14 cellular contexts compared by ENCODE assay signal in the genomic region with DNA sequence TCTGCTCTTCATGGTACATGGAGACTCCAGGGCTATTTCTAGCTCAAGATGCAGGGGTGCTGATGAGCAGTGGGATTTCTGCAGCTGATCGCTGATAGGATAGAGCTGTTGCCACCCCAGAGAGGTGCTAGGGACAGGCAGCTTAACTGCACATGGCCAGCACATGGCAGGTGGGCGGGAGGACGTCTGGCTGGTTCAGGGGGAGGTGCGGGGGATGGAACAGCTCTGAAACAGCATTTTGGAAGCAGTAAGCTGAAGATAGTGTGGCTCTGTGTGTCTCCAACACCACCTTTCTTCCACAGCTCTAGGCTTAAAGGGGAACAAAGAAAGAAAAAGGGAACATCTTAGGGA.
DNase-seq lines count a peak whose midpoint lies in the region; ATAC-seq and TF ChIP-seq lines count a peak whose summit lies in the region.
"Had no signal": no experiment of that assay in that cellular context is flagged by ENCODE, and none has a peak within 500 bp of the region (broad histone marks: within the 10 kb centered on the region; RNA-seq: fewer than 3 reads in every experiment).

No MANE protein-coding gene starts in this region.

- no peak for DNase-seq in stimulated activated naive CD8-positive, alpha-beta T cell treated with anti-CD3 and anti-CD28 coated beads, Interleukin-15, Interleukin-2, amounts not matched to agents 100 U/mL and 50 U/mL, for 24 hours
- DNase-seq in WERI-Rb-1 (peak; percentile 58), inferior parietal cortex (ENCODE audit: extremely low spot score) (peak; percentile 70), T-helper 9 cell (no peak), NCI-H1694 (lab: John Stamatoyannopoulos, UW) (no peak)
- DNase-seq: mucosa of descending colon, PC-3, T-cell had no signal

- H3K27me3 ChIP-seq in WERI-Rb-1 (ENCODE audit: insufficient read depth, low read depth, severe bottlenecking), result no peaks in the 10 kb centered on the region

- peaks cover 8% of the 10 kb centered on the region for H3K27me3 Mint-ChIP-seq in stimulated activated naive CD8-positive, alpha-beta T cell treated with anti-CD3 and anti-CD28 coated beads, Interleukin-15, Interleukin-2, amounts not matched to agents 100 ng/mL and 50 ng/mL, for 24 hours

- no peak overlapping the region for H3K4me3 Mint-ChIP-seq in stimulated activated naive CD8-positive, alpha-beta T cell treated with anti-CD3 and anti-CD28 coated beads, Interleukin-15, Interleukin-2, amounts not matched to agents 100 ng/mL and 50 ng/mL, for 24 hours
- H3K4me3 Mint-ChIP-seq: activated naive CD8-positive, alpha-beta T cell treated with anti-CD3 and anti-CD28 coated beads, Interleukin-2, amount 50 U/mL, for 24 hours; T-cell had no signal

- H3K9me3 ChIP-seq in WERI-Rb-1 (ENCODE audit: severe bottlenecking), result no peaks in the 10 kb centered on the region
- H3K9me3 ChIP-seq: mucosa of descending colon, thoracic aorta had no signal

- H3K4me3 ChIP-seq in WERI-Rb-1 (ENCODE audit: low read depth, low read length), result no peak overlapping the region
- H3K4me3 ChIP-seq: mucosa of descending colon, thoracic aorta had no signal

- TF ChIP-seq CTCF in WERI-Rb-1 (IDR thresholded peaks at IDR 0.05; ENCODE audit: low read depth, low read length), result no peak

- H3K36me3 ChIP-seq in WERI-Rb-1, result no peaks in the 10 kb centered on the region
- H3K36me3 ChIP-seq: thoracic aorta had no signal

- peaks cover 4% of the 10 kb centered on the region for H3K9me3 Mint-ChIP-seq in stimulated activated naive CD8-positive, alpha-beta T cell treated with anti-CD3 and anti-CD28 coated beads, Interleukin-15, Interleukin-2, amounts not matched to agents 100 ng/mL and 50 ng/mL, for 24 hours
- H3K9me3 Mint-ChIP-seq: activated naive CD8-positive, alpha-beta T cell treated with anti-CD3 and anti-CD28 coated beads, Interleukin-2, amount 50 U/mL, for 24 hours; T-cell had no signal

- H3K27ac ChIP-seq in WERI-Rb-1, result no peak overlapping the region
- H3K27ac ChIP-seq: C4-2B, thoracic aorta had no signal

- no peaks in the 10 kb centered on the region for H3K36me3 Mint-ChIP-seq in stimulated activated naive CD8-positive, alpha-beta T cell treated with anti-CD3 and anti-CD28 coated beads, Interleukin-15, Interleukin-2, amounts not matched to agents 100 ng/mL and 50 ng/mL, for 24 hours (ENCODE audit: low read depth)
- H3K36me3 Mint-ChIP-seq: T-cell had no signal

- H3K4me1 Mint-ChIP-seq in stimulated activated naive CD8-positive, alpha-beta T cell treated with anti-CD3 and anti-CD28 coated beads, Interleukin-15, Interleukin-2, amounts not matched to agents 100 ng/mL and 50 ng/mL, for 24 hours (ENCODE audit: low read depth), result peaks cover 28% of the 10 kb centered on the region

- peak overlapping the region; percentile 6 for H3K27ac Mint-ChIP-seq in stimulated activated naive CD8-positive, alpha-beta T cell treated with anti-CD3 and anti-CD28 coated beads, Interleukin-15, Interleukin-2, amounts not matched to agents 100 ng/mL and 50 ng/mL, for 24 hours
- H3K27ac Mint-ChIP-seq: activated naive CD8-positive, alpha-beta T cell treated with anti-CD3 and anti-CD28 coated beads, Interleukin-2, amount 50 U/mL, for 24 hours had no signal

- ATAC-seq in stimulated activated naive CD8-positive, alpha-beta T cell treated with anti-CD3 and anti-CD28 coated beads, Interleukin-15, Interleukin-2, amounts not matched to agents 100 U/mL and 50 U/mL, for 24 hours, result no peak
- ATAC-seq in HG03135 (IDR thresholded peaks at IDR 0.05; ENCODE audit: unreplicated experiment), result no peak
- ATAC-seq in HG03095 (IDR thresholded peaks at IDR 0.05; ENCODE audit: unreplicated experiment), result no peak
- ATAC-seq: mucosa of descending colon, PC-3, T-cell had no signal

Comparison
In these comparisons a context has a peak if more than half of its experiments do, and no peak if none do; other contexts are left out.
1. DNase-seq: peak in WERI-Rb-1 (single experiment) and inferior parietal cortex (single experiment); none in stimulated activated naive CD8-positive, alpha-beta T cell treated with anti-CD3 and anti-CD28 coated beads, Interleukin-15, Interleukin-2, amounts not matched to agents 100 U/mL and 50 U/mL, for 24 hours (single experiment), T-helper 9 cell (single experiment) and NCI-H1694 (single experiment).